ENCODE assay signal across 17 cellular contexts in the genomic region with DNA sequence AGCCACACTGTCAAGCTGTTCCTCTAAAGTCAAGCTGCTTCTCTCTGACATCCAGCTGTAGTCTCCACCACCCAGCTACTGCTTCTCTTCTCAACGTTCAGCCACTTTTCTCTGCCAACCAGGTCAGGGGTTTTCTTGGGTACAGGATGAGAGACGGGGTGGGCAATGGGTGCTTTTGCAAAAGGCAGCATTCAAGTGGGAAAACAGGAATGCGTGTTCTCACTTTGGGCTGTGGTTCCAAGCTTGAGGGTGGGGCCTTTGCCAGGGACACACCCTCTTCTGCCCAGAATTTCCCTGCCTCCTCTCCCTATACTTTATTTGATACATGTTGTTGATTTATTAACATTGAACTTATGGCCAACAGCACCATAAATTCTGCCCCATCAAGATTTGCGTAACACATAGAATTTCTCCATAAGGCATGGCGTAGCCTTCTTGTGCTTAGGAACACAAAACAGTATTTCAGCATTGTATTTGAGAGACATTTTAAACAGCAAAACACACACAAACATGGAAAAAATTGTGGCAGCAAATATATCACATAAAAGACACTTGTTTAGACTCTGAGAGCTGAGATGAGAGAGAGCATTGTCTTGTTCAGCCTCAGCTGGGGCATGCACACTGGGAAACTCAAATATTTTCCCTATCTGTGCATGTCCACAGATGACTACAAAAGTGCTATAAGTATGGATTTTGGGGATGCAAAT.
"Had no signal": no experiment of that assay in that cellular context is flagged by ENCODE, and none has a peak within 500 bp of the region (broad histone marks: within the 10 kb centered on the region; RNA-seq: fewer than 3 reads in every experiment).

No MANE protein-coding gene starts in this region.

- ATAC-seq: activated T-helper 17 cell treated with anti-CD3 and anti-CD28 coated beads, Interleukin-2, amount 50 U/mL, for 72 hours; body of pancreas; gastroesophageal sphincter; left colon had no signal

- H3K27ac ChIP-seq: body of pancreas, colonic mucosa, gastroesophageal sphincter, right atrium auricular region, testis had no signal

- DNase-seq: activated B cell treated with CpG ODN at 0.5 μM for 24 hours; activated CD4-positive, alpha-beta memory T cell treated with anti-CD3 and anti-CD28 coated beads, Interleukin-2, amount 10 ng/mL, durations not matched to agents 7 days and 5 days; activated CD4-positive, alpha-beta T cell treated with anti-CD3 and anti-CD28 coated beads for 4 hours; activated naive CD4-positive, alpha-beta T cell; activated naive CD8-positive, alpha-beta T cell treated with anti-CD3 and anti-CD28 coated beads for 36 hours; activated T-cell treated with anti-CD3 and anti-CD28 coated beads, Interleukin-2, amount 50 U/mL, for 1 hour; amniotic stem cell; body of pancreas; colonic mucosa; left colon; nephron progenitor cell; SK-N-SH; stimulated activated CD4-positive, alpha-beta T cell treated with anti-CD3 and anti-CD28 coated beads, Interleukin-2, amount 100 ng/mL, for 24 hours; testis had no signal
